In the genomic region with DNA sequence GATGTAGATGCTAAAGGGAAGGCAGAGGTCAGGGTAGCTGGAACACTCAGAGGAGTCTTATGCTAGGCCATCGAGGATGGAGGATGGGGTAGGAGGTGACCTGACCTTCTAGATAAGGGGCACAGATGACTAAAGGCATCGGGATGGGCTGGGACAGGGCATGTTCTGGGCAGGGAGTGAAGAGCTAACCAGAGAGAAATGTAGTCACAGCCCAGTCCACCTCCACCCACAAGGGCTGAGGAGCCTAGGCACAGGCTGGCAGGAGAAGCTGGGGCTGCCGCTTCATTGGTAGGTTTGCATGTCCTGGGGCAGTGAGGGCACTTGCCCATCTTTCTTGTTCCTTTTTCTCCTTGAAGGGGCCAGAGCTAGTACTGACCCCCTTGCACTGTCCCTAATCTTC, we compare ENCODE assay signal across 18 cellular contexts. TPM values are rescaled to one million over a fixed set of nuclear protein-coding genes. Genes with fewer than 3 reads are reported as not detected.
DNase-seq lines count a peak whose midpoint lies in the region; ATAC-seq and TF ChIP-seq lines count a peak whose summit lies in the region.
"Had no signal": no experiment of that assay in that cellular context is flagged by ENCODE, and none has a peak within 500 bp of the region (broad histone marks: within the 10 kb centered on the region; RNA-seq: fewer than 3 reads in every experiment).

No MANE protein-coding gene starts in this region.

- no peaks in the 10 kb centered on the region for H3K27me3 Mint-ChIP-seq in CD4-positive, CD25-positive, alpha-beta regulatory T cell
- H3K27me3 Mint-ChIP-seq in activated B cell treated with CpG ODN at 0.5 μM for 24 hours, result no peaks in the 10 kb centered on the region

- no peak overlapping the region for H3K14ac ChIP-seq in mesenchymal stem cell (ENCODE audit: low read length in 2 of 2)

- intact Hi-C loops in activated B cell treated with CpG ODN at 0.5 μM for 24 hours (cut with micrococcal nuclease), result no loop called here

- H3K79me1 ChIP-seq in mesenchymal stem cell (replicated peaks; ENCODE audit: low read length, poor library complexity, severe bottlenecking), result peaks cover 52% of the 10 kb centered on the region

- H3K18ac ChIP-seq in mesenchymal stem cell (ENCODE audit: low read depth in 1 of 2, low read length in 2 of 2), result no peak overlapping the region

- no peak overlapping the region for H2AFZ ChIP-seq in mesenchymal stem cell (ENCODE audit: low read depth, low read length)

- POLR2A ChIA-PET in activated B cell treated with CpG ODN at 0.5 μM for 24 hours (lab: Charles Lee), result interaction anchor here (2.5 kb wide), 1 partner anchor 12 kb away, joined by 22 read pairs; a partner anchor contains a TSS

- 88% methylated on average over 3 of the region's 3 CpGs for WGBS in mesenchymal stem cell
- 82% methylated on average over 3 of the region's 3 CpGs for WGBS in suprapubic skin

- H3K4me3 Mint-ChIP-seq in CD4-positive, CD25-positive, alpha-beta regulatory T cell, result no peak overlapping the region
- no peak overlapping the region for H3K4me3 Mint-ChIP-seq in activated B cell treated with CpG ODN at 0.5 μM for 24 hours

- no peak overlapping the region for H2BK12ac ChIP-seq in mesenchymal stem cell (ENCODE audit: low read length in 2 of 2)

- H3K27ac ChIP-seq in 22Rv1, result 0 out of 2 replicates have a peak overlapping the region, but pooled peaks have one; percentile 22
- no peak overlapping the region for H3K27ac ChIP-seq in CD4-positive, CD25-positive, alpha-beta regulatory T cell (ENCODE audit: insufficient read depth, low read length, poor library complexity, severe bottlenecking)
- no peak overlapping the region for H3K27ac ChIP-seq in mesenchymal stem cell (ENCODE audit: low read length, poor library complexity, severe bottlenecking)
- H3K27ac ChIP-seq in suprapubic skin, result no peak overlapping the region
- H3K27ac ChIP-seq: SJSA1 had no signal

- no peak for TF ChIP-seq POLR2A in suprapubic skin (IDR thresholded peaks at IDR 0.05)

- H4K91ac ChIP-seq in mesenchymal stem cell (ENCODE audit: low read length), result no peak overlapping the region

- H3K9me3 Mint-ChIP-seq in CD4-positive, CD25-positive, alpha-beta regulatory T cell, result no peaks in the 10 kb centered on the region
- no peaks in the 10 kb centered on the region for H3K9me3 Mint-ChIP-seq in activated B cell treated with CpG ODN at 0.5 μM for 24 hours

- no peak for ATAC-seq in CD4-positive, CD25-positive, alpha-beta regulatory T cell (ENCODE audit: low read depth in 2 of 2)
- ATAC-seq in activated B cell treated with CpG ODN at 0.5 μM for 24 hours (ENCODE audit: low read depth), result no peak
- no peak for ATAC-seq in HG02840 (IDR thresholded peaks at IDR 0.05; ENCODE audit: low FRiP score, unreplicated experiment)
- ATAC-seq: esophagus mucosa had no signal

- peaks cover 90% of the 10 kb centered on the region for H3K36me3 ChIP-seq in CD4-positive, CD25-positive, alpha-beta regulatory T cell (ENCODE audit: control insufficient read depth, insufficient read depth, low read length)
- H3K36me3 ChIP-seq in mesenchymal stem cell (ENCODE audit: control insufficient read depth in 1 of 2, insufficient read depth in 2 of 2, low read depth in 1 of 2, low read length in 2 of 2) (peaks cover 95 to 99% of the 10 kb centered on the region in 2 experiments), suprapubic skin (peaks cover 96% of the 10 kb centered on the region)

- CTCF ChIA-PET in activated B cell treated with CpG ODN at 0.5 μM for 24 hours (lab: Charles Lee), result interaction anchor here (1.2 to 2.0 kb wide), 2 partner anchors 11 to 143 kb away, joined by 5 read pairs; no protein-coding TSS in a partner anchor

- H3K4me1 ChIP-seq in CD4-positive, CD25-positive, alpha-beta regulatory T cell (ENCODE audit: control insufficient read depth, insufficient read depth, low read length, poor library complexity, severe bottlenecking), result peaks cover 16% of the 10 kb centered on the region
- H3K4me1 ChIP-seq in mesenchymal stem cell (ENCODE audit: control insufficient read depth, insufficient read depth, low read depth, low read length) (no peaks in the 10 kb centered on the region), suprapubic skin (no peaks in the 10 kb centered on the region)
- H3K4me1 ChIP-seq: SJSA1 had no signal

- no peak overlapping the region for H2AK5ac ChIP-seq in mesenchymal stem cell (ENCODE audit: low read length, severe bottlenecking)

- no peak overlapping the region for H2BK15ac ChIP-seq in mesenchymal stem cell (ENCODE audit: low read depth, poor library complexity, severe bottlenecking)

- no peak overlapping the region for H3K23ac ChIP-seq in mesenchymal stem cell (ENCODE audit: low read length in 2 of 2)

- no peak for TF ChIP-seq EP300 in suprapubic skin (IDR thresholded peaks at IDR 0.05)

- peak overlapping the region; percentile 39 to 78 (median 73) for H3K27ac Mint-ChIP-seq in CD4-positive, CD25-positive, alpha-beta regulatory T cell
- H3K27ac Mint-ChIP-seq in activated B cell treated with CpG ODN at 0.5 μM for 24 hours, result peak overlapping the region; percentile 89

- H3K4me2 ChIP-seq in mesenchymal stem cell (ENCODE audit: low read length, poor library complexity, severe bottlenecking), result no peak overlapping the region

- H3K36me3 Mint-ChIP-seq in CD4-positive, CD25-positive, alpha-beta regulatory T cell, result peaks cover 41% of the 10 kb centered on the region
- H3K36me3 Mint-ChIP-seq in activated B cell treated with CpG ODN at 0.5 μM for 24 hours (ENCODE audit: low read depth), result peaks cover 86% of the 10 kb centered on the region

- no peak overlapping the region for H4K8ac ChIP-seq in mesenchymal stem cell (ENCODE audit: low read length)

- H3K27me3 ChIP-seq in CD4-positive, CD25-positive, alpha-beta regulatory T cell (ENCODE audit: control insufficient read depth, insufficient read depth, low read length), result no peaks in the 10 kb centered on the region
- H3K27me3 ChIP-seq in mesenchymal stem cell (ENCODE audit: control insufficient read depth in 1 of 2, insufficient read depth in 1 of 2, low read length in 2 of 2), result no peaks in the 10 kb centered on the region
- no peaks in the 10 kb centered on the region for H3K27me3 ChIP-seq in suprapubic skin
- H3K27me3 ChIP-seq: SJSA1 had no signal

- no peak for DNase-seq in CD4-positive, CD25-positive, alpha-beta regulatory T cell
- DNase-seq in activated B cell treated with CpG ODN at 0.5 μM for 24 hours, result no peak
- no peak for DNase-seq in mesenchymal stem cell
- no peak for DNase-seq in suprapubic skin (ENCODE audit: low spot score in 2 of 2)
- no peak for DNase-seq in dedifferentiated amniotic fluid mesenchymal stem cell (ENCODE audit: extremely low spot score)
- no peak for DNase-seq in NK-92 (lab: John Stamatoyannopoulos, UW; ENCODE audit: unreplicated experiment)
- DNase-seq: activated CD4-positive, CD25-positive, alpha-beta regulatory T cell treated with anti-CD3 and anti-CD28 coated beads, Interleukin-2, amount 50 U/mL, for 72 hours; HCEC 1CT; KG1; NCI-H1092 treated with DMSO at 0.1 percent for 48 hours; NCI-H2107; NCI-H524; OCI-M1; substantia nigra had no signal

- no peak overlapping the region for H3K4ac ChIP-seq in mesenchymal stem cell (ENCODE audit: low read depth in 1 of 2, low read length in 2 of 2)

- TF ChIP-seq CTCF in 22Rv1 (IDR thresholded peaks at IDR 0.05), result no peak
- no peak for TF ChIP-seq CTCF in activated B cell treated with CpG ODN at 0.5 μM for 24 hours (IDR thresholded peaks at IDR 0.05)
- no peak for TF ChIP-seq CTCF in suprapubic skin (IDR thresholded peaks at IDR 0.05)

- H3K4me1 Mint-ChIP-seq in CD4-positive, CD25-positive, alpha-beta regulatory T cell, result peaks cover 0 to 52% (median 10%) of the 10 kb centered on the region in 4 donors
- peaks cover 72% of the 10 kb centered on the region for H3K4me1 Mint-ChIP-seq in activated B cell treated with CpG ODN at 0.5 μM for 24 hours

- H2BK120ac ChIP-seq in mesenchymal stem cell (ENCODE audit: low read depth, low read length), result no peak overlapping the region

- no peak overlapping the region for H2BK5ac ChIP-seq in mesenchymal stem cell (ENCODE audit: low read depth, low read length, poor library complexity, severe bottlenecking)

- H3K4me3 ChIP-seq in CD4-positive, CD25-positive, alpha-beta regulatory T cell (ENCODE audit: low read depth, low read length), result no peak overlapping the region
- H3K4me3 ChIP-seq in mesenchymal stem cell (ENCODE audit: insufficient read depth in 1 of 2, low read depth in 1 of 2, low read length in 2 of 2), result no peak overlapping the region
- no peak overlapping the region for H3K4me3 ChIP-seq in suprapubic skin
- H3K4me3 ChIP-seq: SJSA1 had no signal

- no peaks in the 10 kb centered on the region for H3K9me3 ChIP-seq in CD4-positive, CD25-positive, alpha-beta regulatory T cell (ENCODE audit: control insufficient read depth in 2 of 2, low read length in 2 of 2)
- H3K9me3 ChIP-seq in mesenchymal stem cell (ENCODE audit: control insufficient read depth, low read length) (no peaks in the 10 kb centered on the region), suprapubic skin (no peaks in the 10 kb centered on the region)
- H3K9me3 ChIP-seq: SJSA1 had no signal

- H3K9ac ChIP-seq in mesenchymal stem cell (ENCODE audit: low read length), result peak overlapping the region; percentile 30

RNA-seq across cellular contexts. Expression of a gene that starts 12.6 kb away (rescaled TPM):
- 289 TPM for total RNA-seq in CD4-positive, CD25-positive, alpha-beta regulatory T cell
- polyA plus RNA-seq in CD4-positive, CD25-positive, alpha-beta regulatory T cell, result 10 to 100 TPM; 58.4 to 79.7 (median 75.0) TPM
- total RNA-seq in activated B cell treated with CpG ODN at 0.5 μM for 24 hours (100 and 116 TPM in 2 replicates), suprapubic skin (100 to 1,000 TPM in 3 of 4 donors, 10 to 100 TPM in 1; 93.1 to 244 (median 115) TPM)
- polyA plus RNA-seq in mesenchymal stem cell (2013, experiment 1 of 2), result 65.2 TPM
- 61.1 TPM for polyA plus RNA-seq in mesenchymal stem cell (2013, experiment 2 of 2)
